ENCODE assay signal across 1 cellular context in the genomic region with DNA sequence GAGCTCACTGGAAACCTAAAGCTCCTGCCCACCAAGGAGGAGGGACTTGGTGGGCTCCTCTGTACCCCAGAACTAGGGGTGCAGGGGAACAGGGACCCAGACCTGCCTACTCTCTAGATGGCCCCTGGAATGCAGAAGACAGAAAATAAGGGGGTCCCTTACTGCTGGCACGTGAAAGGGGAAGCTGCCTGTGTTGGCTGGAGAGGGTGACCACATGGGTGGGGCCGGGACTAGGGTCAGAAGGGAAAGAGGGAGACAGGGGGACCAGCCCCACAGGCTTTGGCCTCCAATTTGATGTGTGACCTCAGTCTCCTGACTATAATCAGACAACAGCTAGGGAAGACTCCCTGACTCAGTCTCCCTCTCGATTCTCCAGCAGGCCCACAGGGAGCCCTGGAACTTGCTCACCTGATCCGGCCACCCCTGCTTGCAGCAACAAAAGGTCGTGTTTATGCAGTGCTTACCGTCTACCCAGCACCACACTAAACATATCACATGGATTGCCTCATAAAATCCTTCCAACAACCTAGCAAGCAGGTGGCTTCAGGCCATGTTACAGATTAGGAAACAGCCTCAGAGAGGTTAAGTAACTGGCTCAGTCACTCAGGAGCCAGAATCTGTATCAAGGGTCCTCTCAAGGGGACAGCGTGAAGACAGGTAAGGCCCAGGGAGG.
A peak's percentile ranks its signal among the peaks of the same experiment; 100 is the strongest.
TF ChIP-seq lines count a peak whose summit lies in the region.

No MANE protein-coding gene starts in this region.

TF ChIP-seq in liver, 16 proteins besides CTCF, POLR2A, EP300 and RAD21 (continued from another document):
- TF ChIP-seq ZBTB33 (IDR thresholded peaks at IDR 0.05) (no peak), SP1 (IDR thresholded peaks at IDR 0.05) (peak; percentile 51), REST (IDR thresholded peaks at IDR 0.05) (no peak), HNF4G (IDR thresholded peaks at IDR 0.05) (no peak)
- TF ChIP-seq, protein P1, sequence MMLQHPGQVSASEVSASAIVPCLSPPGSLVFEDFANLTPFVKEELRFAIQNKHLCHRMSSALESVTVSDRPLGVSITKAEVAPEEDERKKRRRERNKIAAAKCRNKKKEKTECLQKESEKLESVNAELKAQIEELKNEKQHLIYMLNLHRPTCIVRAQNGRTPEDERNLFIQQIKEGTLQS (IDR thresholded peaks at IDR 0.05), result no peak
- TF ChIP-seq, protein P2, sequence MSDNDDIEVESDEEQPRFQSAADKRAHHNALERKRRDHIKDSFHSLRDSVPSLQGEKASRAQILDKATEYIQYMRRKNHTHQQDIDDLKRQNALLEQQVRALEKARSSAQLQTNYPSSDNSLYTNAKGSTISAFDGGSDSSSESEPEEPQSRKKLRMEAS (IDR thresholded peaks at IDR 0.05), result no peak
